ENCODE assay signal across 24 cellular contexts in the genomic region with DNA sequence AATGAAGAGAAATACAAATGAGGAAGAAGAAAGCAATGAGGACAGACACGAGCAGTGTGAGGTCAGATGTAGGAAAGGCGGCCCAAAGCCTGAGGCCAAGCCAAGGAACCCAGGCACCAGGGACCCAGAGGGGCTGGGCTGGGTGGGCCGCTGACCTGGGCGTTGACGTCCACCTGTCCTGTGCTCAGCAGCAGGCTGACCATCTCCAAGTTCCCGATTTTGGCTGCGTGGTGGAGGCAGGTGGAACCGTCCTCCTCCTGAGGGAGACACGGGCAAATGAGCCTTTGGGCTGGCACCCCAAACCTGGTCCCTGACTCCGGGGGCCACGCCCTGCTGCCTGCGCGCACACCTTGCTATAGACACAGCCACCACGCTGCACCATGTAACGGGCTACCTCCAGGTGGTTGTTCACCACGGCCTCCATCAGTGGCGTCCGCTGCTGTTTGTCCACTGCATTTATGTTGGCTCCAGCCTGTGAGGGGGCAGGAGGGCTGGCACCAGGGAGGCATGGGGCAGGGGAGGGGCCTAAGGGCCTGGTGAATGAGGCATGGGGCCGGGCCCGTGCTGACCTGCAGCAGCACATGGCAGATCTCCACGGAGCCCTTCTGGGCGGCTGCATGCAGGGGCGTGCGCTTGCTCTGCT. TPM values are rescaled to one million over a fixed set of nuclear protein-coding genes. Genes with fewer than 3 reads are reported as not detected.
DNase-seq lines count a peak whose midpoint lies in the region; ATAC-seq and TF ChIP-seq lines count a peak whose summit lies in the region.
"Had no signal": no experiment of that assay in that cellular context is flagged by ENCODE, and none has a peak within 500 bp of the region (broad histone marks: within the 10 kb centered on the region; RNA-seq: fewer than 3 reads in every experiment).

No MANE protein-coding gene starts in this region.

- CTCF ChIA-PET in HEK293 (lab: Yijun Ruan, JAX): interaction anchor here (1.0 kb wide), 1 partner anchor 205 kb away, joined by 8 read pairs; the partner anchor contains the start of gene LY6G5C
- CTCF ChIA-PET in CD4-positive, alpha-beta memory T cell (lab: Charles Lee; ENCODE audit: partially characterized antibody): interaction anchor here (1.2 to 3.4 kb wide), 3 partner anchors 51 to 156 kb away, joined by 3 to 11 read pairs (median 4); partner anchors contain the start of gene DDAH2

- no peak overlapping the region for H2AK5ac ChIP-seq in trophoblast cell (ENCODE audit: low read length)

- no peak for DNase-seq in T-helper 2 cell treated with Interferon-gamma antibody and Interleukin-4, amounts not matched to agents 5 μg/mL and 100 μg/mL, for 36 hours (ENCODE audit: low spot score)
- no peak for DNase-seq in T-helper 2 cell
- no peak for DNase-seq in glutamatergic neuron
- DNase-seq in trophoblast cell: no peak
- DNase-seq in NCI-H187 treated with DMSO at 0.1 percent for 48 hours (lab: John Stamatoyannopoulos, UW): no peak
- DNase-seq in CD4-positive, alpha-beta memory T cell: no peak
- DNase-seq: 8988T, EL, GF-D8, KG1, NCI-H1092 treated with DMSO at 0.1 percent for 48 hours, NCI-H1436 treated with DMSO at 0.1 percent for 48 hours, NCI-H2029 treated with DMSO at 0.1 percent for 48 hours, NCI-H226, NCI-H510A treated with DMSO at 0.1 percent for 48 hours, NCI-H748 treated with DMSO at 0.1 percent for 48 hours, PC-9, RPMI8226, SHP77 treated with DMSO at 0.1 percent for 48 hours had no signal

- no peak overlapping the region for H2AFZ ChIP-seq in trophoblast cell (ENCODE audit: insufficient read depth, low read length, poor library complexity)
- H2AFZ ChIP-seq: PC-9 had no signal

- H2BK120ac ChIP-seq in trophoblast cell (ENCODE audit: insufficient read depth, low read length, poor library complexity): no peak overlapping the region

- H3K9me3 Mint-ChIP-seq in T-helper 2 cell treated with Interferon-gamma antibody and Interleukin-4, amounts not matched to agents 5 μg/mL and 100 μg/mL, for 36 hours: no peaks in the 10 kb centered on the region
- peaks cover 6% of the 10 kb centered on the region for H3K9me3 Mint-ChIP-seq in glutamatergic neuron (ENCODE audit: unreplicated experiment)
- peaks cover 0 to 2% (median 0%) of the 10 kb centered on the region in 8 donors for H3K9me3 Mint-ChIP-seq in CD4-positive, alpha-beta memory T cell

- no peaks in the 10 kb centered on the region for H3K27me3 Mint-ChIP-seq in T-helper 2 cell treated with Interferon-gamma antibody and Interleukin-4, amounts not matched to agents 5 μg/mL and 100 μg/mL, for 36 hours (ENCODE audit: low read depth)
- H3K27me3 Mint-ChIP-seq in glutamatergic neuron (ENCODE audit: unreplicated experiment): peaks cover 8% of the 10 kb centered on the region
- H3K27me3 Mint-ChIP-seq in CD4-positive, alpha-beta memory T cell: no peaks in the 10 kb centered on the region

- H3K79me1 ChIP-seq in trophoblast cell (ENCODE audit: low read length): no peaks in the 10 kb centered on the region

- TF ChIP-seq CTCF in HEK293 (tag by site-specific recombination; IDR thresholded peaks at IDR 0.05): no peak
- TF ChIP-seq CTCF in glutamatergic neuron (IDR thresholded peaks at IDR 0.05; ENCODE audit: partially characterized antibody, unreplicated experiment): no peak

- ATAC-seq in HG03039 (IDR thresholded peaks at IDR 0.05; ENCODE audit: unreplicated experiment): no peak

- intact Hi-C loops in CD4-positive, alpha-beta memory T cell (cut with micrococcal nuclease): no loop called here

- no peaks in the 10 kb centered on the region for H3K4me1 ChIP-seq in HEK293 (ENCODE audit: control insufficient read depth, insufficient read depth, low read length)
- peaks cover 0 to 4% of the 10 kb centered on the region in 2 experiments for H3K4me1 ChIP-seq in trophoblast cell (ENCODE audit: control insufficient read depth in 1 of 2, insufficient read depth in 2 of 2, low read length in 2 of 2)
- H3K4me1 ChIP-seq in CD4-positive, alpha-beta memory T cell (ENCODE audit: insufficient read depth, low read length): no peaks in the 10 kb centered on the region
- H3K4me1 ChIP-seq: BLaER1 treated with 17β-estradiol and CSF1 and Interleukin-3, amounts not matched to agents 10 nM and 100 nM had no signal

- H3K27me3 ChIP-seq in trophoblast cell (ENCODE audit: insufficient read depth, low read length): no peaks in the 10 kb centered on the region
- no peaks in the 10 kb centered on the region for H3K27me3 ChIP-seq in CD4-positive, alpha-beta memory T cell (ENCODE audit: insufficient read depth, low read length)
- H3K27me3 ChIP-seq: BLaER1 treated with 17β-estradiol and CSF1 and Interleukin-3, amounts not matched to agents 10 nM and 100 nM had no signal

- H3K27ac Mint-ChIP-seq in T-helper 2 cell treated with Interferon-gamma antibody and Interleukin-4, amounts not matched to agents 5 μg/mL and 100 μg/mL, for 36 hours: peak overlapping the region; percentile 8
- H3K27ac Mint-ChIP-seq in glutamatergic neuron (ENCODE audit: unreplicated experiment): peak overlapping the region; percentile 9
- H3K27ac Mint-ChIP-seq in CD4-positive, alpha-beta memory T cell: peak overlapping the region in 2 of 7 donors; percentile 25 to 87

- H3K36me3 ChIP-seq in HEK293 (ENCODE audit: control insufficient read depth in 2 of 2, insufficient read depth in 1 of 2, low read length in 2 of 2): peaks cover 49 to 86% of the 10 kb centered on the region in 2 experiments
- H3K36me3 ChIP-seq in trophoblast cell (ENCODE audit: control insufficient read depth in 1 of 2, insufficient read depth in 2 of 2, low read length in 2 of 2): peaks cover 64 to 67% of the 10 kb centered on the region in 2 experiments
- peaks cover 64% of the 10 kb centered on the region for H3K36me3 ChIP-seq in CD4-positive, alpha-beta memory T cell (ENCODE audit: insufficient read depth, low read length)

- H3K14ac ChIP-seq in trophoblast cell (ENCODE audit: low read length): no peak overlapping the region

- no CpG with 5 or more reads among the region's 24 CpGs for WGBS in trophoblast cell (ENCODE audit: extremely low coverage, insufficient coverage, insufficient read length)

- no peak overlapping the region for H3K4me3 ChIP-seq in HEK293 (ENCODE audit: low read depth, low read length)
- H3K4me3 ChIP-seq in trophoblast cell (ENCODE audit: low read depth, low read length): peak overlapping the region; percentile 7
- H3K4me3 ChIP-seq in CD4-positive, alpha-beta memory T cell (ENCODE audit: low read length in 2 of 2): no peak overlapping the region
- H3K4me3 ChIP-seq: BLaER1 treated with 17β-estradiol and CSF1 and Interleukin-3, amounts not matched to agents 10 nM and 100 nM; PC-9; SK-N-MC had no signal

- no peak overlapping the region for H2BK5ac ChIP-seq in trophoblast cell (ENCODE audit: low read depth, low read length, poor library complexity)

- H3K4me1 Mint-ChIP-seq in T-helper 2 cell treated with Interferon-gamma antibody and Interleukin-4, amounts not matched to agents 5 μg/mL and 100 μg/mL, for 36 hours (ENCODE audit: low read depth): peaks cover 1% of the 10 kb centered on the region
- peaks cover 7% of the 10 kb centered on the region for H3K4me1 Mint-ChIP-seq in glutamatergic neuron (ENCODE audit: low read depth, unreplicated experiment)
- H3K4me1 Mint-ChIP-seq in CD4-positive, alpha-beta memory T cell: peaks cover 0 to 6% (median 3%) of the 10 kb centered on the region in 4 donors

- no peak overlapping the region for H3K27ac ChIP-seq in HEK293 (ENCODE audit: extremely low read depth, low read depth, low read length)
- no peak overlapping the region for H3K27ac ChIP-seq in trophoblast cell (ENCODE audit: low read depth, low read length)
- no peak overlapping the region for H3K27ac ChIP-seq in CD4-positive, alpha-beta memory T cell (ENCODE audit: low read depth, low read length)
- H3K27ac ChIP-seq: BLaER1 treated with 17β-estradiol and CSF1 and Interleukin-3, amounts not matched to agents 10 nM and 100 nM; PC-9; SK-N-MC had no signal

- H3K4ac ChIP-seq in trophoblast cell (ENCODE audit: low read depth, low read length): no peak overlapping the region

- no peak overlapping the region for H4K12ac ChIP-seq in trophoblast cell (ENCODE audit: low read depth, low read length)

- no peak overlapping the region for H3K4me3 Mint-ChIP-seq in T-helper 2 cell treated with Interferon-gamma antibody and Interleukin-4, amounts not matched to agents 5 μg/mL and 100 μg/mL, for 36 hours
- peak overlapping the region; percentile 14 for H3K4me3 Mint-ChIP-seq in glutamatergic neuron (ENCODE audit: unreplicated experiment)
- no peak overlapping the region for H3K4me3 Mint-ChIP-seq in CD4-positive, alpha-beta memory T cell

- no peaks in the 10 kb centered on the region for H3K79me2 ChIP-seq in trophoblast cell (ENCODE audit: control insufficient read depth, insufficient read depth, low read length, poor library complexity)

- H4K91ac ChIP-seq in trophoblast cell (ENCODE audit: low read depth, low read length): no peak overlapping the region

- H4K8ac ChIP-seq in trophoblast cell (ENCODE audit: low read depth, low read length): no peak overlapping the region

- H2BK12ac ChIP-seq in trophoblast cell (ENCODE audit: low read length): no peak overlapping the region

- POLR2A ChIA-PET in HEK293 (lab: Yijun Ruan, JAX): interaction anchor here (0.5 to 2.6 kb wide), 4 partner anchors 12 to 72 kb away, joined by 3 to 13 read pairs (median 4); partner anchors contain the start of gene NEU1
- POLR2A ChIA-PET in CD4-positive, alpha-beta memory T cell (lab: Charles Lee; ENCODE audit: partially characterized antibody): interaction anchor here (2.1 kb wide), 1 partner anchor 12 kb away, joined by 7 read pairs; no protein-coding TSS in a partner anchor

- H3K18ac ChIP-seq in trophoblast cell (ENCODE audit: low read length): no peak overlapping the region

- no peaks in the 10 kb centered on the region for H3K9me3 ChIP-seq in HEK293 (ENCODE audit: control insufficient read depth, insufficient read depth, low read depth, low read length)
- peaks cover 3% of the 10 kb centered on the region for H3K9me3 ChIP-seq in trophoblast cell (ENCODE audit: insufficient read depth, low read depth, low read length)
- no peaks in the 10 kb centered on the region for H3K9me3 ChIP-seq in CD4-positive, alpha-beta memory T cell (ENCODE audit: control insufficient read depth in 1 of 2, low read length in 2 of 2)
- H3K9me3 ChIP-seq: BLaER1 treated with 17β-estradiol and CSF1 and Interleukin-3, amounts not matched to agents 10 nM and 100 nM had no signal

- H3K9ac ChIP-seq in trophoblast cell (ENCODE audit: low read length): no peak overlapping the region
- H3K9ac ChIP-seq: BLaER1 treated with 17β-estradiol and CSF1 and Interleukin-3, amounts not matched to agents 10 nM and 100 nM had no signal

- peaks cover 46% of the 10 kb centered on the region for H3K36me3 Mint-ChIP-seq in T-helper 2 cell treated with Interferon-gamma antibody and Interleukin-4, amounts not matched to agents 5 μg/mL and 100 μg/mL, for 36 hours (ENCODE audit: low read depth)
- peaks cover 6% of the 10 kb centered on the region for H3K36me3 Mint-ChIP-seq in glutamatergic neuron (ENCODE audit: unreplicated experiment)
- H3K36me3 Mint-ChIP-seq in CD4-positive, alpha-beta memory T cell: peaks cover 48 to 70% of the 10 kb centered on the region in 2 donors

- H3K23ac ChIP-seq in trophoblast cell (ENCODE audit: low read length): no peak overlapping the region

- no peak overlapping the region for H3K4me2 ChIP-seq in trophoblast cell (ENCODE audit: low read length)
- H3K4me2 ChIP-seq: BLaER1 treated with 17β-estradiol and CSF1 and Interleukin-3, amounts not matched to agents 10 nM and 100 nM; PC-9 had no signal

RNA-seq across cellular contexts. Expression of gene SLC44A4, which starts 7.8 kb away (rescaled TPM):
- not detected for total RNA-seq in glutamatergic neuron (ENCODE audit: unreplicated experiment)
- 0.08 and 0.12 TPM in 2 replicates for polyA plus RNA-seq in trophoblast cell (2013)
- not detected for total RNA-seq in CD4-positive, alpha-beta memory T cell
- under 1 TPM in 1 of 2 donors, not detected in 1; 0.11 TPM for polyA plus RNA-seq in CD4-positive, alpha-beta memory T cell
- total RNA-seq: H4 had no signal

RNA-seq across cellular contexts. Expression of gene EHMT2, which starts 11.0 kb away (rescaled TPM):
- 113 TPM for total RNA-seq in glutamatergic neuron (ENCODE audit: unreplicated experiment)
- polyA plus RNA-seq in trophoblast cell (2013): 39.4 and 40.1 TPM in 2 replicates
- 10 to 100 TPM; 79.1 to 82.1 TPM for total RNA-seq in CD4-positive, alpha-beta memory T cell
- polyA plus RNA-seq in CD4-positive, alpha-beta memory T cell: 10 to 100 TPM; 24.1 to 47.9 TPM

RNA-seq across cellular contexts. Expression of gene ZBTB12, which starts 15.3 kb away (rescaled TPM):
- total RNA-seq in glutamatergic neuron (ENCODE audit: unreplicated experiment): 16.2 TPM
- polyA plus RNA-seq in trophoblast cell (2013): 3.4 and 4.2 TPM in 2 replicates
- 1 to 10 TPM; 2.4 to 2.5 TPM for total RNA-seq in CD4-positive, alpha-beta memory T cell
- not detected for polyA plus RNA-seq in CD4-positive, alpha-beta memory T cell

RNA-seq across cellular contexts. Expression of gene NEU1, which starts 23.9 kb away (rescaled TPM):
- total RNA-seq in glutamatergic neuron (ENCODE audit: unreplicated experiment): 40.2 TPM
- polyA plus RNA-seq in trophoblast cell (2013): 104 and 109 TPM in 2 replicates
- total RNA-seq in CD4-positive, alpha-beta memory T cell: 10 to 100 TPM; 19.6 to 21.1 TPM
- 10 to 100 TPM; 22.5 to 23.4 TPM for polyA plus RNA-seq in CD4-positive, alpha-beta memory T cell

RNA-seq across cellular contexts. Expression of gene C2, which starts 41.0 kb away (rescaled TPM):
- not detected for total RNA-seq in glutamatergic neuron (ENCODE audit: unreplicated experiment)
- 0.78 and 0.92 TPM in 2 replicates for polyA plus RNA-seq in trophoblast cell (2013)
- total RNA-seq in CD4-positive, alpha-beta memory T cell: 1 to 10 TPM; 2.1 to 3.2 TPM
- polyA plus RNA-seq in CD4-positive, alpha-beta memory T cell: not detected
